Comparison of ENCODE assay signal across 9 cellular contexts in the genomic region with DNA sequence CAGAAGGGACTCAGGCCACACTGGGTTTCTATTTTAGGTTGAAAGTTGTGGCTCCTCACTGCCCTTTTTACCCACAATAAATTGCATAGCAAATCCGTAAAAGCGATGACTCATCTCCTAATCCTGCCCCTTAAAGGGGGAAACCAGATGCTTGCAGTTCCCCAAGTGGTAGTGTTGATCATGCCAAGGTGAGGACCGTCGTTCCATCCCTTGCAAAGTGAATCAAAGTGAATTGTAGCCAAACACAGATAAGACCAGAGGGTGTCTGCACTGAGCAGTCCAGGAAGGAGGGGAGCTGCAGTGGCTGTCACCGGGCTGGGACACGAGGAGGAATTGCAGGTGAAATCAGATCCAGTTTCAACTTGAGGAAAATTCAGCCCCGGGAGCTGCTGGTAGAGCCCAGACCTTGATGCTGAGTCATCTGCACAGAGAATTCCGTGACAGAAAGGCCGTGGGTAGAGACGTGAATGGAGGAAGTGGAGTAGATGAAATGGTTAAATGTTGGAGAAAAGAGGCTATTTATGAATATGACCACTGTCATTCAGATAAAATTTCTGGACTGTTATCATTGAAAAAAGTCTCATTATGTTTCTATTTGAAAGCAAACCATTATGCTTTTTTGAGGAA. TPM values are rescaled to one million over a fixed set of nuclear protein-coding genes. Genes with fewer than 3 reads are reported as not detected.
A peak's percentile ranks its signal among the peaks of the same experiment; 100 is the strongest.
DNase-seq lines count a peak whose midpoint lies in the region; ATAC-seq and TF ChIP-seq lines count a peak whose summit lies in the region.
"Had no signal": no experiment of that assay in that cellular context is flagged by ENCODE, and none has a peak within 500 bp of the region (broad histone marks: within the 10 kb centered on the region; RNA-seq: fewer than 3 reads in every experiment).

No MANE protein-coding gene starts in this region.

- no peaks in the 10 kb centered on the region for H3K27me3 ChIP-seq in SJSA1 (replicated peaks)
- no peaks in the 10 kb centered on the region for H3K27me3 ChIP-seq in CD8-positive, alpha-beta T cell (ENCODE audit: insufficient read depth, low read length)

- CTCF ChIA-PET in GM10248 (lab: Yijun Ruan, JAX): interaction anchor here (1.2 kb wide), 1 partner anchor 10 kb away, joined by 5 read pairs; no protein-coding TSS in a partner anchor
- CTCF ChIA-PET in CD8-positive, alpha-beta T cell (lab: Charles Lee): no interaction called here

- peak overlapping the region; percentile 30 for H3K27ac ChIP-seq in SJSA1
- no peak overlapping the region for H3K27ac ChIP-seq in CD8-positive, alpha-beta T cell (ENCODE audit: low read depth, low read length)

- H3K4me1 Mint-ChIP-seq in HFFc6 (ENCODE audit: low read depth): peaks cover 43% of the 10 kb centered on the region
- H3K4me1 Mint-ChIP-seq in CD8-positive, alpha-beta T cell (ENCODE audit: low read depth): no peaks in the 10 kb centered on the region

- H3K4me1 ChIP-seq in SJSA1 (replicated peaks): peaks cover 22% of the 10 kb centered on the region
- H3K4me1 ChIP-seq in CD8-positive, alpha-beta T cell (ENCODE audit: insufficient read depth, low read length): no peaks in the 10 kb centered on the region

- TF ChIP-seq CTCF in GM10248 (IDR thresholded peaks at IDR 0.05; ENCODE audit: control extremely low read depth, extremely low read depth, low read depth, missing control alignments) (no peak), HFFc6 (IDR thresholded peaks at IDR 0.05) (peak; percentile 18; the same call in 1 of the 2 replicates)
- TF ChIP-seq CTCF in CD8-positive, alpha-beta T cell (IDR thresholded peaks at IDR 0.05): no peak

- DNase-seq in GM10248 (ENCODE audit: extremely low spot score): peak; percentile 58
- DNase-seq in HFFc6: peak; percentile 85
- peak in 1 of 2 experiments; percentile 78 for DNase-seq in SJSA1 (ENCODE audit: low read depth in 1 of 2, low spot score in 2 of 2)
- peak; percentile 85 for DNase-seq in hepatic stellate cell (ENCODE audit: low spot score)
- DNase-seq in mesenteric fat pad (ENCODE audit: low spot score): no peak
- no peak for DNase-seq in ureter (ENCODE audit: low spot score)
- DNase-seq in CD8-positive, alpha-beta T cell: no peak
- DNase-seq: naive B cell had no signal

- peaks cover 76% of the 10 kb centered on the region for H3K36me3 ChIP-seq in SJSA1
- H3K36me3 ChIP-seq in CD8-positive, alpha-beta T cell (ENCODE audit: insufficient read depth, low read length): peaks cover 31% of the 10 kb centered on the region

- H3K27me3 Mint-ChIP-seq in HFFc6 (ENCODE audit: insufficient read depth): peaks cover 3% of the 10 kb centered on the region
- no peaks in the 10 kb centered on the region for H3K27me3 Mint-ChIP-seq in CD8-positive, alpha-beta T cell (ENCODE audit: low read depth)
- H3K27me3 Mint-ChIP-seq: naive B cell had no signal

- intact Hi-C loops in CD8-positive, alpha-beta T cell (cut with DNase I, micrococcal nuclease): no loop called here

- H3K9me3 Mint-ChIP-seq in HFFc6: no peaks in the 10 kb centered on the region
- H3K9me3 Mint-ChIP-seq in CD8-positive, alpha-beta T cell: no peaks in the 10 kb centered on the region
- H3K9me3 Mint-ChIP-seq: naive B cell had no signal

- H3K36me3 Mint-ChIP-seq in HFFc6 (ENCODE audit: low read depth): peaks cover 18% of the 10 kb centered on the region
- peaks cover 74% of the 10 kb centered on the region for H3K36me3 Mint-ChIP-seq in CD8-positive, alpha-beta T cell

- ATAC-seq in CD8-positive, alpha-beta T cell: no peak
- no peak for ATAC-seq in GM19397 (IDR thresholded peaks at IDR 0.05; ENCODE audit: unreplicated experiment)

- peak overlapping the region; percentile 90 for H3K4me3 Mint-ChIP-seq in HFFc6
- no peak overlapping the region for H3K4me3 Mint-ChIP-seq in CD8-positive, alpha-beta T cell

- peak overlapping the region; percentile 95 for H3K27ac Mint-ChIP-seq in HFFc6
- no peak overlapping the region for H3K27ac Mint-ChIP-seq in CD8-positive, alpha-beta T cell

- POLR2A ChIA-PET in GM10248 (lab: Yijun Ruan, JAX): no interaction called here
- POLR2A ChIA-PET in CD8-positive, alpha-beta T cell (lab: Charles Lee): no interaction called here

- no peak overlapping the region for H3K4me3 ChIP-seq in SJSA1
- no peak overlapping the region for H3K4me3 ChIP-seq in CD8-positive, alpha-beta T cell (ENCODE audit: low read depth, low read length)

- H3K9me3 ChIP-seq in SJSA1 (replicated peaks): no peaks in the 10 kb centered on the region
- H3K9me3 ChIP-seq in CD8-positive, alpha-beta T cell (ENCODE audit: low read length): no peaks in the 10 kb centered on the region

RNA-seq across cellular contexts. Expression of a gene that starts 44.2 kb away (rescaled TPM):
- 10 to 100 TPM; 23.9 to 31.5 (median 26.6) TPM for total RNA-seq in HFFc6 (2021; fragmentation: NEBNext Ultra II Directional; extraction: Animal tissue kit (Norgen Biotek cat#: 25700))
- 3.1 and 3.4 TPM in 2 replicates for total RNA-seq in SJSA1 (2014; rRNA removed; shearing (Covaris generic))
- total RNA-seq in mesenteric fat pad: 4.7 TPM
- 2.0 TPM for total RNA-seq in ureter
- under 1 TPM; 0.33 to 0.90 TPM for total RNA-seq in CD8-positive, alpha-beta T cell

Comparison
In these comparisons a context has a peak if more than half of its experiments do, and no peak if none do; other contexts are left out.
1. DNase-seq: peak in GM10248 (single experiment), HFFc6 (single experiment) and hepatic stellate cell (single experiment); none in mesenteric fat pad (single experiment), ureter (single experiment) and CD8-positive, alpha-beta T cell (0 of 7).